Comparison of ENCODE assay signal across 8 cellular contexts in genomic region chr4:9703391-9703790, GRCh38.
DNase-seq lines count a peak whose midpoint lies in the region; ATAC-seq and TF ChIP-seq lines count a peak whose summit lies in the region.

No MANE protein-coding gene starts in this region.

- CTCF ChIA-PET in activated naive CD4-positive, alpha-beta T cell treated with anti-CD3 and anti-CD28 coated beads, Interleukin-2, amount 10 ng/mL, durations not matched to agents 7 days and 5 days (lab: Charles Lee), result interaction anchor here (0.7 to 5.2 kb wide), 9 partner anchors 11 to 701 kb away, joined by 3 to 57 read pairs (median 5); partner anchors contain the start of gene SLC2A9

- DNase-seq in KG1 (lab: John Stamatoyannopoulos, UW) (peak; percentile 79), RPMI8226 (peak; percentile 84), iPS DF 6.9 (ENCODE audit: low read depth, low spot score) (peak; percentile 43), cerebellar nuclear complex (lab: John Stamatoyannopoulos, UW) (no peak)
- DNase-seq in activated naive CD4-positive, alpha-beta T cell treated with anti-CD3 and anti-CD28 coated beads, Interleukin-2, amount 10 ng/mL, durations not matched to agents 7 days and 5 days, result peak; percentile 83
- peak; percentile 13 to 37 for DNase-seq in stimulated activated CD4-positive, alpha-beta T cell treated with anti-CD3 and anti-CD28 coated beads, Interleukin-1b, Interleukin-23, amount 100 ng/mL, for 1 hour (ENCODE audit: low read depth in 2 of 2)

- H3K27me3 ChIP-seq in DOHH2 (ENCODE audit: control insufficient read depth, low read length), result no peaks in the 10 kb centered on the region
- no peaks in the 10 kb centered on the region for H3K27me3 ChIP-seq in iPS DF 6.9 (ENCODE audit: control insufficient read depth, insufficient read depth, low read length)

- no peaks in the 10 kb centered on the region for H3K9me3 ChIP-seq in DOHH2 (ENCODE audit: control insufficient read depth, insufficient read depth, low read length)
- no peaks in the 10 kb centered on the region for H3K9me3 ChIP-seq in iPS DF 6.9 (ENCODE audit: control insufficient read depth, insufficient read depth, low read length)

- no peaks in the 10 kb centered on the region for H3K9me2 ChIP-seq in DOHH2 (replicated peaks; ENCODE audit: control insufficient read depth, low read length)

- no peaks in the 10 kb centered on the region for H3F3A ChIP-seq in DOHH2 (ENCODE audit: control insufficient read depth, insufficient read depth)

- peaks cover 15% of the 10 kb centered on the region for H3K4me1 Mint-ChIP-seq in activated naive CD4-positive, alpha-beta T cell treated with anti-CD3 and anti-CD28 coated beads, Interleukin-2, amount 10 ng/mL, durations not matched to agents 7 days and 5 days

- no peaks in the 10 kb centered on the region for H3K79me2 ChIP-seq in DOHH2 (ENCODE audit: control insufficient read depth, low read length)

- no peaks in the 10 kb centered on the region for H3K9me3 Mint-ChIP-seq in activated naive CD4-positive, alpha-beta T cell treated with anti-CD3 and anti-CD28 coated beads, Interleukin-2, amount 10 ng/mL, durations not matched to agents 7 days and 5 days

- H3K27ac ChIP-seq in DOHH2 (ENCODE audit: low read depth, low read length) (no peak overlapping the region), iPS DF 6.9 (ENCODE audit: low read length) (no peak overlapping the region)

- no peak overlapping the region for H3K27ac Mint-ChIP-seq in activated naive CD4-positive, alpha-beta T cell treated with anti-CD3 and anti-CD28 coated beads, Interleukin-2, amount 10 ng/mL, durations not matched to agents 7 days and 5 days

- peak; percentile 82 for TF ChIP-seq CTCF in DOHH2 (IDR thresholded peaks at IDR 0.05; ENCODE audit: low read depth, low read length, poor library complexity, severe bottlenecking)

- H4K20me1 ChIP-seq in DOHH2 (ENCODE audit: control insufficient read depth, insufficient read depth, low read depth, low read length), result no peaks in the 10 kb centered on the region

- H3K4me1 ChIP-seq in DOHH2 (ENCODE audit: control insufficient read depth, low read length), result peaks cover 3% of the 10 kb centered on the region
- H3K4me1 ChIP-seq in iPS DF 6.9 (ENCODE audit: control insufficient read depth, insufficient read depth, low read length), result no peaks in the 10 kb centered on the region; the same call in 1 of the 2 replicates

- H3K4me3 ChIP-seq in DOHH2 (ENCODE audit: low read length) (no peak overlapping the region), iPS DF 6.9 (ENCODE audit: low read length) (no peak overlapping the region)

- H3K36me3 Mint-ChIP-seq in activated naive CD4-positive, alpha-beta T cell treated with anti-CD3 and anti-CD28 coated beads, Interleukin-2, amount 10 ng/mL, durations not matched to agents 7 days and 5 days, result no peaks in the 10 kb centered on the region

- H3K4me2 ChIP-seq in DOHH2 (ENCODE audit: low read length), result peak overlapping the region; percentile 51; the same call in 1 of the 2 replicates

- no peak for ATAC-seq in HG03354 (IDR thresholded peaks at IDR 0.05; ENCODE audit: poor library complexity, severe bottlenecking, unreplicated experiment)

- no peak overlapping the region for H3K4me3 Mint-ChIP-seq in activated naive CD4-positive, alpha-beta T cell treated with anti-CD3 and anti-CD28 coated beads, Interleukin-2, amount 10 ng/mL, durations not matched to agents 7 days and 5 days

- H3K36me3 ChIP-seq in DOHH2 (ENCODE audit: control insufficient read depth, low read length) (no peaks in the 10 kb centered on the region), iPS DF 6.9 (ENCODE audit: control insufficient read depth, insufficient read depth, low read length) (no peaks in the 10 kb centered on the region)

- no peaks in the 10 kb centered on the region for H3K27me3 Mint-ChIP-seq in activated naive CD4-positive, alpha-beta T cell treated with anti-CD3 and anti-CD28 coated beads, Interleukin-2, amount 10 ng/mL, durations not matched to agents 7 days and 5 days

- WGBS in iPS DF 6.9 (ENCODE audit: insufficient coverage, insufficient read length), result no CpG with 5 or more reads among the region's 11 CpGs

Comparison
In these comparisons a context has a peak if more than half of its experiments do, and no peak if none do; other contexts are left out.
1. DNase-seq: peak in KG1 (single experiment), RPMI8226 (single experiment), activated naive CD4-positive, alpha-beta T cell treated with anti-CD3 and anti-CD28 coated beads, Interleukin-2, amount 10 ng/mL, durations not matched to agents 7 days and 5 days (single experiment), iPS DF 6.9 (single experiment) and stimulated activated CD4-positive, alpha-beta T cell treated with anti-CD3 and anti-CD28 coated beads, Interleukin-1b, Interleukin-23, amount 100 ng/mL, for 1 hour (2 of 2); none in cerebellar nuclear complex (0 of 2).